25 cellular contexts compared by ENCODE assay signal in genomic region chr18:47635416-47635815, GRCh38.
DNase-seq lines count a peak whose midpoint lies in the region; ATAC-seq, FAIRE-seq and TF ChIP-seq lines count a peak whose summit lies in the region.
"Had no signal": no experiment of that assay in that cellular context is flagged by ENCODE, and none has a peak within 500 bp of the region (broad histone marks: within the 10 kb centered on the region; RNA-seq: fewer than 3 reads in every experiment).

No MANE protein-coding gene starts in this region.

- H3K4me3 ChIP-seq in right atrium auricular region (no peak overlapping the region), esophagus muscularis mucosa (no peak overlapping the region)
- H3K4me3 ChIP-seq: BLaER1, GM12878 had no signal

- intact Hi-C loops in left ventricle myocardium superior (cut with micrococcal nuclease) (no loop called here), esophagus muscularis mucosa (cut with DNase I) (no loop called here), left colon (cut with DNase I, micrococcal nuclease) (no loop called here)

- FAIRE-seq in GM19239 (lab: Jason Lieb, UNC), result no peak
- FAIRE-seq: A204.1, GM12878, GM12892, GM18507 had no signal

- TF ChIP-seq CTCF in right atrium auricular region (IDR thresholded peaks at IDR 0.05) (no peak), esophagus muscularis mucosa (IDR thresholded peaks at IDR 0.05) (no peak)

- no peak for TF ChIP-seq EP300 in esophagus muscularis mucosa (IDR thresholded peaks at IDR 0.05)

- WGBS in esophagus muscularis mucosa, result 90% methylated on average over 6 of the region's 6 CpGs

- H3K27ac ChIP-seq in right atrium auricular region, result no peak overlapping the region
- no peak overlapping the region for H3K27ac ChIP-seq in esophagus muscularis mucosa (replicated peaks in 1 of 4)
- H3K27ac ChIP-seq: BLaER1 had no signal

- DNase-seq in left ventricle myocardium superior (no peak), right atrium auricular region (ENCODE audit: low spot score) (no peak), esophagus muscularis mucosa (ENCODE audit: extremely low spot score) (peak; percentile 60), left colon (no peak), GM19239 (ENCODE audit: insufficient read length, low spot score) (no peak)
- DNase-seq: 8988T; ACHN; BE2C; C1 segment of cervical spinal cord; CD4-positive, alpha-beta memory T cell; CD4-positive, CD25-positive, alpha-beta regulatory T cell; CD8-positive, alpha-beta memory T cell; COR-L47; DMS 273 treated with DMSO at 0.1 percent for 48 hours; DMS153; DMS53; DMS79; DND-41; EL; GDM1 had no signal

- no peak for TF ChIP-seq POLR2A in esophagus muscularis mucosa (IDR thresholded peaks at IDR 0.05; ENCODE audit: low read depth)

- H3K9me3 ChIP-seq in right atrium auricular region, result no peaks in the 10 kb centered on the region
- H3K9me3 ChIP-seq in esophagus muscularis mucosa, result no peaks in the 10 kb centered on the region
- H3K9me3 ChIP-seq: BE2C, BLaER1 had no signal

- H3K36me3 ChIP-seq in right atrium auricular region (no peaks in the 10 kb centered on the region), esophagus muscularis mucosa (no peaks in the 10 kb centered on the region)
- H3K36me3 ChIP-seq: BE2C, BLaER1 had no signal

- ATAC-seq in left ventricle myocardium superior (peak; percentile 24), left colon (peak; percentile 67)
- ATAC-seq: GM12878 had no signal

- peaks cover 0 to 9% of the 10 kb centered on the region in 2 donors for H3K4me1 ChIP-seq in right atrium auricular region
- H3K4me1 ChIP-seq in esophagus muscularis mucosa, result no peaks in the 10 kb centered on the region
- H3K4me1 ChIP-seq: BE2C, BLaER1 had no signal

- H3K27me3 ChIP-seq in right atrium auricular region (no peaks in the 10 kb centered on the region), esophagus muscularis mucosa (no peaks in the 10 kb centered on the region)
- H3K27me3 ChIP-seq: BE2C, BLaER1 had no signal
